1 cellular context compared by ENCODE assay signal in genomic region chr12:51019927-51020326, GRCh38.
A peak's percentile ranks its signal among the peaks of the same experiment; 100 is the strongest.
TF ChIP-seq lines count a peak whose summit lies in the region.

No MANE protein-coding gene starts in this region.

TF ChIP-seq in HepG2, 621 proteins besides CTCF, POLR2A, EP300 and RAD21:
- peak; percentile 31; the same call in 1 of the 2 replicates for TF ChIP-seq CEBPG (CRISPR knock-in tag; IDR thresholded peaks at IDR 0.05)
- TF ChIP-seq ZBTB37 (CRISPR knock-in tag; IDR thresholded peaks at IDR 0.05): no peak
- TF ChIP-seq, protein P1, sequence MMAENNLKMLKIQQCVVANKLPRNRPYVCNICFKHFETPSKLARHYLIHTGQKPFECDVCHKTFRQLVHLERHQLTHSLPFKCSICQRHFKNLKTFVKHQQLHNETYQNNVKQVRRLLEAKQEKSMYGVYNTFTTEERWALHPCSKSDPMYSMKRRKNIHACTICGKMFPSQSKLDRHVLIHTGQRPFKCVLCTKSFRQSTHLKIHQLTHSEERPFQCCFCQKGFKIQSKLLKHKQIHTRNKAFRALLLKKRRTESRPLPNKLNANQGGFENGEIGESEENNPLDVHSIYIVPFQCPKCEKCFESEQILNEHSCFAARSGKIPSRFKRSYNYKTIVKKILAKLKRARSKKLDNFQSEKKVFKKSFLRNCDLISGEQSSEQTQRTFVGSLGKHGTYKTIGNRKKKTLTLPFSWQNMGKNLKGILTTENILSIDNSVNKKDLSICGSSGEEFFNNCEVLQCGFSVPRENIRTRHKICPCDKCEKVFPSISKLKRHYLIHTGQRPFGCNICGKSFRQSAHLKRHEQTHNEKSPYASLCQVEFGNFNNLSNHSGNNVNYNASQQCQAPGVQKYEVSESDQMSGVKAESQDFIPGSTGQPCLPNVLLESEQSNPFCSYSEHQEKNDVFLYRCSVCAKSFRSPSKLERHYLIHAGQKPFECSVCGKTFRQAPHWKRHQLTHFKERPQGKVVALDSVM (CRISPR knock-in tag; IDR thresholded peaks at IDR 0.05): peak; percentile 82
- peak; percentile 29; the same call in 1 of the 2 replicates for TF ChIP-seq CEBPB (IDR thresholded peaks at IDR 0.05; ENCODE audit: borderline replicate concordance, low read depth, low read length)
